10 cellular contexts compared by ENCODE assay signal in the genomic region with DNA sequence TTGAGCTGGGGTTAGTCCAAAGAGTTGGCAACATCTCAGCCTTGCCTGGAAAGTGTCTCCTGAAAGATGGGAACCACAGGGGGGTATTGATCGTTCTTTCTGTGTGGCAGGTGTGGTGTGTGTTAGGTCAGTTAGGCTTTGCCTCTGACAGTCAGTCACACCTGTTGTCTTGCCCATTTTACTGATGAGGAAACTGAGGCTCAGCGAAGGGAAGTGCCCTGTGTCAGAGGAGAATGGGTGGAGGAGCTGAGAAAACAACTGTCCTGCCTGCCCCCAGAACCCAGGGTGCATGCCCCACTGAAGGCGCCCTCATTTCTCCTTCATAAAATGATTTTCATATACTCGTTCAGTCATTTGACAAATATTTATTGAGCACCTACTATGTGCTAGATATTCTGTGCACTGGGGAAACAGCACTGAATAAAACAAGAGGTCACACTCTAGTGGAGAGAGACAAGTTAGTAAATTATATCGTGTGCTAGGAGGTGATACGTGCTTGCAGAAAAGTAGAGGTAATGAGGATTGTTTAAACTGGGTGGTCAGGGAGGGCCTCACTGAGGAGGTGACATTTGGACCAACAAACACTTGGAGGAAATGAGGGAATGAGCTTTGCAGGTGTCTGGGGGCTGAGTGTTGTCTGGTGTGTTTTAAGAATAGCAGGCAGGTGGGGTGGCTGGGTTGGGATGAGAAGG. TPM values are rescaled to one million over a fixed set of nuclear protein-coding genes. Genes with fewer than 3 reads are reported as not detected.
A peak's percentile ranks its signal among the peaks of the same experiment; 100 is the strongest.
DNase-seq lines count a peak whose midpoint lies in the region; ATAC-seq and TF ChIP-seq lines count a peak whose summit lies in the region.
"Had no signal": no experiment of that assay in that cellular context is flagged by ENCODE, and none has a peak within 500 bp of the region (broad histone marks: within the 10 kb centered on the region; RNA-seq: fewer than 3 reads in every experiment).

No MANE protein-coding gene starts in this region.

- no peaks in the 10 kb centered on the region for H3K9me3 ChIP-seq in T-helper 17 cell (ENCODE audit: control insufficient read depth, low read length, poor library complexity, severe bottlenecking)

- H3K4me3 Mint-ChIP-seq in T-helper 2 cell treated with Interferon-gamma antibody and Interleukin-4, amounts not matched to agents 5 μg/mL and 100 μg/mL, for 36 hours: peak overlapping the region; percentile 100
- H3K4me3 Mint-ChIP-seq in T-helper 17 cell: peak overlapping the region; percentile 100
- peak overlapping the region; percentile 99 for H3K4me3 Mint-ChIP-seq in stimulated activated memory B cell treated with anti-CD40 and anti-IgM and Interleukin-4, amounts not matched to agents 10 μg/mL and 1 μg/mL and 100 μg/mL, for 72 hours

- H3K9me3 Mint-ChIP-seq in T-helper 2 cell treated with Interferon-gamma antibody and Interleukin-4, amounts not matched to agents 5 μg/mL and 100 μg/mL, for 36 hours: peaks cover under 1% of the 10 kb centered on the region
- H3K9me3 Mint-ChIP-seq in stimulated activated memory B cell treated with anti-CD40 and anti-IgM and Interleukin-4, amounts not matched to agents 10 μg/mL and 1 μg/mL and 100 μg/mL, for 72 hours: peaks cover under 1% of the 10 kb centered on the region

- peaks cover 8% of the 10 kb centered on the region for H3K27me3 Mint-ChIP-seq in T-helper 2 cell treated with Interferon-gamma antibody and Interleukin-4, amounts not matched to agents 5 μg/mL and 100 μg/mL, for 36 hours (ENCODE audit: low read depth)
- H3K27me3 Mint-ChIP-seq in T-helper 17 cell: no peaks in the 10 kb centered on the region
- no peaks in the 10 kb centered on the region for H3K27me3 Mint-ChIP-seq in stimulated activated memory B cell treated with anti-CD40 and anti-IgM and Interleukin-4, amounts not matched to agents 10 μg/mL and 1 μg/mL and 100 μg/mL, for 72 hours

- H3K27ac Mint-ChIP-seq in T-helper 2 cell treated with Interferon-gamma antibody and Interleukin-4, amounts not matched to agents 5 μg/mL and 100 μg/mL, for 36 hours: peak overlapping the region; percentile 97
- H3K27ac Mint-ChIP-seq in T-helper 17 cell: peak overlapping the region; percentile 98
- H3K27ac Mint-ChIP-seq in stimulated activated memory B cell treated with anti-CD40 and anti-IgM and Interleukin-4, amounts not matched to agents 10 μg/mL and 1 μg/mL and 100 μg/mL, for 72 hours: peak overlapping the region; percentile 96

- peak overlapping the region; percentile 95 for H3K4me3 ChIP-seq in fibroblast of the aortic adventitia (ENCODE audit: low read depth, low read length)

- ATAC-seq in T-helper 17 cell: no peak
- no peak for ATAC-seq in stimulated activated memory B cell treated with anti-CD40 and anti-IgM and Interleukin-4, amounts not matched to agents 10 μg/mL and 1 μg/mL and 100 μg/mL, for 72 hours

- DNase-seq in T-helper 2 cell treated with Interferon-gamma antibody and Interleukin-4, amounts not matched to agents 5 μg/mL and 100 μg/mL, for 36 hours (ENCODE audit: low spot score): no peak
- DNase-seq in T-helper 2 cell (no peak), T-helper 17 cell (no peak), fibroblast of the aortic adventitia (ENCODE audit: low read depth) (no peak), ureter (ENCODE audit: low spot score) (no peak), glomerular visceral epithelial cell (ENCODE audit: extremely low spot score) (no peak), H4 (ENCODE audit: low spot score) (no peak)
- DNase-seq: ACHN had no signal

- peaks cover 64% of the 10 kb centered on the region for H3K36me3 Mint-ChIP-seq in T-helper 2 cell treated with Interferon-gamma antibody and Interleukin-4, amounts not matched to agents 5 μg/mL and 100 μg/mL, for 36 hours (ENCODE audit: low read depth)
- peaks cover 13% of the 10 kb centered on the region for H3K36me3 Mint-ChIP-seq in T-helper 17 cell (ENCODE audit: low read depth)
- H3K36me3 Mint-ChIP-seq in stimulated activated memory B cell treated with anti-CD40 and anti-IgM and Interleukin-4, amounts not matched to agents 10 μg/mL and 1 μg/mL and 100 μg/mL, for 72 hours: peaks cover 42% of the 10 kb centered on the region

- H3K4me1 Mint-ChIP-seq in T-helper 2 cell treated with Interferon-gamma antibody and Interleukin-4, amounts not matched to agents 5 μg/mL and 100 μg/mL, for 36 hours (ENCODE audit: low read depth): peaks cover 34% of the 10 kb centered on the region
- H3K4me1 Mint-ChIP-seq in T-helper 17 cell: peaks cover 46% of the 10 kb centered on the region
- peaks cover 57% of the 10 kb centered on the region for H3K4me1 Mint-ChIP-seq in stimulated activated memory B cell treated with anti-CD40 and anti-IgM and Interleukin-4, amounts not matched to agents 10 μg/mL and 1 μg/mL and 100 μg/mL, for 72 hours

- TF ChIP-seq CTCF in fibroblast of the aortic adventitia (IDR thresholded peaks at IDR 0.05; ENCODE audit: insufficient read depth, low read length): no peak

RNA-seq across cellular contexts. Expression of gene FXYD5, which starts 1.6 kb away (rescaled TPM):
- 100 to 1,000 TPM; 533 to 557 TPM for total RNA-seq in T-helper 17 cell
- total RNA-seq in fibroblast of the aortic adventitia (ENCODE audit: low replicate concordance): 11.5 and 59.8 TPM in 2 replicates
- 136 TPM for total RNA-seq in ureter
- 173 and 209 TPM in 2 replicates for total RNA-seq in H4 (2014; rRNA removed; shearing (Covaris generic))

RNA-seq across cellular contexts. Expression of gene FXYD7, which starts 13.1 kb away (rescaled TPM):
- total RNA-seq in T-helper 17 cell: 10 to 100 TPM; 17.1 to 20.6 TPM
- total RNA-seq in fibroblast of the aortic adventitia (ENCODE audit: low replicate concordance): not detected in 2 replicates
- total RNA-seq in ureter: 0.62 TPM
- 0.14 TPM in 1 of 2 replicates, not detected in the other for total RNA-seq in H4 (2014; rRNA removed; shearing (Covaris generic))
- total RNA-seq: NCI-H460 had no signal

RNA-seq across cellular contexts. Expression of gene FXYD1, which starts 17.5 kb away (rescaled TPM):
- 1 to 10 TPM; 1.8 to 4.7 TPM for total RNA-seq in T-helper 17 cell
- 2.5 and 6.5 TPM in 2 replicates for total RNA-seq in fibroblast of the aortic adventitia (ENCODE audit: low replicate concordance)
- total RNA-seq in ureter: 50.2 TPM
- not detected in 2 replicates for total RNA-seq in H4 (2014; rRNA removed; shearing (Covaris generic))
- total RNA-seq: NCI-H460 had no signal

RNA-seq across cellular contexts. Expression of gene LGI4, which starts 21.3 kb away (rescaled TPM):
- under 1 TPM; 0.39 to 0.52 TPM for total RNA-seq in T-helper 17 cell
- total RNA-seq in fibroblast of the aortic adventitia (ENCODE audit: low replicate concordance): 0.09 and 3.7 TPM in 2 replicates
- total RNA-seq in ureter: 15.5 TPM
- not detected in 2 replicates for total RNA-seq in H4 (2014; rRNA removed; shearing (Covaris generic))

RNA-seq across cellular contexts. Expression of gene FXYD3, which starts 40.5 kb away (rescaled TPM):
- total RNA-seq in T-helper 17 cell (not detected), fibroblast of the aortic adventitia (ENCODE audit: low replicate concordance) (1.3 TPM in 1 of 2 replicates, not detected in the other), ureter (434 TPM)
- not detected in 2 replicates for total RNA-seq in H4 (2014; rRNA removed; shearing (Covaris generic))
- total RNA-seq: NCI-H460 had no signal

Comparison
In these comparisons a context has a peak if more than half of its experiments do, and no peak if none do; other contexts are left out.
1. RNA of gene FXYD7, which starts 13.1 kb away (total RNA-seq): 17.1 to 20.6 TPM in T-helper 17 cell; 0.62 TPM in ureter (single experiment), 0.14 TPM in H4 and not detected in fibroblast of the aortic adventitia; every median in the first group is over 10 times any median in the second.
2. Peak in every context shown above with its lines, with median percentiles within 50 percentile points of each other: H3K27ac Mint-ChIP-seq and H3K4me3 Mint-ChIP-seq.